Comparison of ENCODE assay signal across 16 cellular contexts in the genomic region with DNA sequence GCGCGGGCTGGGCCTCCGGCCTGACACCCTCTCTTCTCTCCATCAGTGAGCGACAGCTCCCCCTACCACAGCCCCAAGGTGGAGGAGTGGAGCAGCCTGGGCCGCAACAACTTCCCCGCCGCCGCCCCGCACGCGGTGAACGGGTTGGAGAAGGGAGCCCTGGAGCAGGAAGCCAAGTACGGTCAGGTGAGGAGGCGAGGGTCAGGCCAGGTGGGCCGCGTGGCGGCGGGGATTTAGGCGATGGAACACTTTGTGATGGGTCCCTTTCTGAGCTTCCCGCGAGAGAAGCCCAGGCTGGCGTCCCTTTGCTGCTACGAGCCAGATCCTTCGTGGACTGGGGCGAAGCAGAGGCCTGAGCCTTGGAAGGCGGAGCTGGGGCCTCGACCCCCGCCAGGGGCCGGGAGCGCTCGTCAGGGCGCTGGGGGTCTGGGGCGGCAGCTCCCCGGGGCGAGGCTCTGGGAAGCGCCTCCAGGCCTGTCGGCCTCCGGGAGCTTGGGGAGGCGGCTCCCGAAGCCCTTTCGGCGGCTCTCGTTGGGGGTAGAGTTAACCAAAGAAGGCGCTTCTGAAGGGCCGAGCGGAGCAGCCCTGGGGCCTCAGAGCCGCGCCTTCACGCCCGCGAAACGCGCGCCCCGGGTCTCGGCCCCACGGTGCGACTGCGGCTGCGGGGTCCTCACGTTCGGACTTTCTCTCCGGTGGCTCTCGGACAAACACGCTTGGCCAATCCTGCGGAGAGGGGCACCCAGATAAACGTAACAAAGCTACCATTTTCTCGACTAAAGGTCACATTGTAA. TPM values are rescaled to one million over a fixed set of nuclear protein-coding genes. Genes with fewer than 3 reads are reported as not detected.
A peak's percentile ranks its signal among the peaks of the same experiment; 100 is the strongest.
DNase-seq lines count a peak whose midpoint lies in the region; TF ChIP-seq lines count a peak whose summit lies in the region.
"Had no signal": no experiment of that assay in that cellular context is flagged by ENCODE, and none has a peak within 500 bp of the region (broad histone marks: within the 10 kb centered on the region; RNA-seq: fewer than 3 reads in every experiment).

No MANE protein-coding gene starts in this region.

- TF ChIP-seq POLR2A in esophagus muscularis mucosa (IDR thresholded peaks at IDR 0.05; ENCODE audit: low read depth): no peak
- TF ChIP-seq POLR2A in ovary (IDR thresholded peaks at IDR 0.05): no peak

- no peak for TF ChIP-seq EP300 in esophagus muscularis mucosa (IDR thresholded peaks at IDR 0.05)
- TF ChIP-seq EP300 in ovary (IDR thresholded peaks at IDR 0.05): no peak

- TF ChIP-seq CTCF in AG09319 (IDR thresholded peaks at IDR 0.05; ENCODE audit: low read depth, low read length) (peak; percentile 4), esophagus muscularis mucosa (IDR thresholded peaks at IDR 0.05) (no peak), nephron progenitor cell (IDR thresholded peaks at IDR 0.05) (no peak), ovary (IDR thresholded peaks at IDR 0.05) (no peak)

- intact Hi-C loops in esophagus muscularis mucosa (cut with DNase I): no loop called here
- intact Hi-C loops in ovary (cut with DNase I): no loop called here

- no peaks in the 10 kb centered on the region for H3K9me3 ChIP-seq in HUES6 (ENCODE audit: control insufficient read depth, insufficient read depth, low read depth, low read length)
- H3K9me3 ChIP-seq in esophagus muscularis mucosa: no peaks in the 10 kb centered on the region
- no peaks in the 10 kb centered on the region for H3K9me3 ChIP-seq in ovary
- H3K9me3 ChIP-seq: breast epithelium, heart left ventricle had no signal

- peak overlapping the region; percentile 74 for H3K4me3 Mint-ChIP-seq in nephron progenitor cell
- H3K4me3 Mint-ChIP-seq: memory B cell had no signal

- H3K9me3 Mint-ChIP-seq in nephron progenitor cell: no peaks in the 10 kb centered on the region
- H3K9me3 Mint-ChIP-seq: memory B cell had no signal

- no peaks in the 10 kb centered on the region for H3K36me3 ChIP-seq in HUES6 (ENCODE audit: control insufficient read depth, insufficient read depth, low read length)
- H3K36me3 ChIP-seq in esophagus muscularis mucosa: no peaks in the 10 kb centered on the region
- no peaks in the 10 kb centered on the region for H3K36me3 ChIP-seq in ovary
- H3K36me3 ChIP-seq: breast epithelium, heart left ventricle had no signal

- peak overlapping the region; percentile 25 for H3K9ac ChIP-seq in HUES6 (ENCODE audit: low read length)

- H3K27me3 ChIP-seq in HUES6 (ENCODE audit: control insufficient read depth, insufficient read depth, low read length): peaks cover 99% of the 10 kb centered on the region
- H3K27me3 ChIP-seq in esophagus muscularis mucosa: peaks cover 17 to 95% (median 70%) of the 10 kb centered on the region in 4 donors
- peaks cover 3% of the 10 kb centered on the region for H3K27me3 ChIP-seq in ovary

- H3K4me1 Mint-ChIP-seq in nephron progenitor cell: peaks cover 58% of the 10 kb centered on the region

- peaks cover 78% of the 10 kb centered on the region for H3K27me3 Mint-ChIP-seq in nephron progenitor cell (ENCODE audit: low read depth, poor library complexity)

- DNase-seq in AG09319 (ENCODE audit: extremely low read depth, low read depth): no peak
- DNase-seq in esophagus muscularis mucosa (ENCODE audit: extremely low spot score): no peak
- DNase-seq in nephron progenitor cell: peak; percentile 56
- no peak for DNase-seq in GF-D8 (lab: John Stamatoyannopoulos, UW)
- DNase-seq in NCI-H2171 (lab: John Stamatoyannopoulos, UW): no peak
- no peak for DNase-seq in HuH-7.5 (ENCODE audit: low spot score)
- no peak for DNase-seq in ovary
- DNase-seq: activated naive CD4-positive, alpha-beta T cell; heart left ventricle; NCI-H1092; NCI-H2227 treated with DMSO at 0.1 percent for 48 hours; stimulated activated CD4-positive, alpha-beta T cell treated with anti-CD3 and anti-CD28 coated beads, Interleukin-15, amount 100 ng/mL, for 24 hours had no signal

- H3K27ac Mint-ChIP-seq in nephron progenitor cell: no peak overlapping the region
- H3K27ac Mint-ChIP-seq: memory B cell had no signal

- peaks cover 30% of the 10 kb centered on the region for H3K4me1 ChIP-seq in HUES6 (ENCODE audit: control insufficient read depth, insufficient read depth, low read length)
- peaks cover 32 to 49% (median 43%) of the 10 kb centered on the region in 4 donors for H3K4me1 ChIP-seq in esophagus muscularis mucosa
- H3K4me1 ChIP-seq in ovary (ENCODE audit: insufficient read depth): peaks cover 12% of the 10 kb centered on the region

- WGBS in esophagus muscularis mucosa: 13% methylated on average over 33 of the region's 68 CpGs
- WGBS in ovary, 3 donors: 4 to 7% (median 5%) methylated on average over 47 to 68 of the region's 68 CpGs

- H3K27ac ChIP-seq in HUES6 (ENCODE audit: low read depth, low read length) (no peak overlapping the region), esophagus muscularis mucosa (replicated peaks in 1 of 4) (no peak overlapping the region), ovary (no peak overlapping the region)
- H3K27ac ChIP-seq: breast epithelium, heart left ventricle had no signal

- peaks cover 13% of the 10 kb centered on the region for H3K36me3 Mint-ChIP-seq in nephron progenitor cell (ENCODE audit: low read depth)

- H3K4me3 ChIP-seq in HUES6 (ENCODE audit: low read depth, low read length) (peak overlapping the region; percentile 62), esophagus muscularis mucosa (peak overlapping the region in 3 of 4 donors; percentile 13 to 21 (median 20)), ovary (no peak overlapping the region)
- H3K4me3 ChIP-seq: breast epithelium had no signal

RNA-seq across cellular contexts. Expression of a gene that starts 5.0 kb away (rescaled TPM):
- 1 to 10 TPM in 1 of 4 donors, under 1 TPM in 3; 0.50 to 2.1 (median 0.77) TPM for total RNA-seq in esophagus muscularis mucosa
- total RNA-seq in ovary: not detected
- polyA plus RNA-seq in ovary: under 1 TPM; 0.03 to 0.04 TPM
- total RNA-seq: heart left ventricle, temporal lobe had no signal
- polyA plus RNA-seq: heart left ventricle had no signal
